8 cellular contexts compared by ENCODE assay signal in genomic region chr15:29822100-29822684, GRCh38. TPM values are rescaled to one million over a fixed set of nuclear protein-coding genes. Genes with fewer than 3 reads are reported as not detected.
DNase-seq lines count a peak whose midpoint lies in the region; ATAC-seq and TF ChIP-seq lines count a peak whose summit lies in the region.

TJP1 (minus strand) TSS chr15:29822468; CDS start chr15:29822028, 440 bp downstream.

- peak; percentile 72 for TF ChIP-seq POLR2A in HCT116 (IDR thresholded peaks at IDR 0.05; ENCODE audit: borderline replicate concordance, extremely low read depth, insufficient read depth, insufficient read length)
- peak in 1 of 3 donors; percentile 13 for TF ChIP-seq POLR2A in spleen (IDR thresholded peaks at IDR 0.05)

- no TSS peak for BruUV-seq in HCT116 (replicated peaks; lab: Mats Ljungman, UMichigan)

- 1 to 5% (median 1%) methylated on average over 31 to 80 of the region's 80 CpGs for WGBS in spleen, 5 donors

- TF ChIP-seq RAD21 in HCT116 (IDR thresholded peaks at IDR 0.05; ENCODE audit: low read depth): no peak

- H4K20me1 ChIP-seq in HCT116 (ENCODE audit: insufficient read depth): no peaks in the 10 kb centered on the region

- ATAC-seq in HCT116 (peak; percentile 84), left colon (peak; percentile 86), GM21529 (IDR thresholded peaks at IDR 0.05; ENCODE audit: unreplicated experiment) (no peak)

- peaks cover 43% of the 10 kb centered on the region for H3K79me2 ChIP-seq in HCT116 (ENCODE audit: insufficient read depth, low read length)

- POLR2A ChIA-PET in HCT116 (lab: Charles Lee): interaction anchor here (1.2 to 2.5 kb wide), 2 partner anchors 104 kb away, joined by 3 to 12 read pairs; no protein-coding TSS in a partner anchor

- H3K9ac ChIP-seq in HCT116 (ENCODE audit: low read length): peak within 1 kb of the TSS; percentile 84

- DNase-seq in AG20443 (ENCODE audit: low spot score) (peak; percentile 94), HCT116 (ENCODE audit: low read depth, low spot score) (no peak), dorsolateral prefrontal cortex (peak in 8 of 10 donors; percentile 46 to 82 (median 58)), left colon (peak; percentile 68 to 82), spleen (no peak), T-helper 9 cell (no peak)

- TF ChIP-seq CTCF in HCT116 (IDR thresholded peaks at IDR 0.05 in 2 of 3, conservative IDR thresholded peaks at IDR 0.05 in 1 of 3; ENCODE audit: borderline replicate concordance in 1 of 3, insufficient read depth in 1 of 3, low read depth in 2 of 3, low read length in 2 of 3) (no peak), dorsolateral prefrontal cortex (IDR thresholded peaks at IDR 0.05 in 54 of 56, conservative IDR thresholded peaks at IDR 0.05 in 2 of 56; ENCODE audit: low read depth in 1 of 56, partially characterized antibody in 56 of 56) (no peak), spleen (IDR thresholded peaks at IDR 0.05 in 8 of 11, conservative IDR thresholded peaks at IDR 0.05 in 3 of 11) (no peak)

- H3K4me1 ChIP-seq in HCT116 (ENCODE audit: control insufficient read depth in 1 of 2, insufficient read depth in 2 of 2, low read length in 2 of 2): peaks cover 16 to 31% of the 10 kb centered on the region in 2 experiments
- H3K4me1 ChIP-seq in spleen: peaks cover 3 to 38% (median 19%) of the 10 kb centered on the region in 6 donors

- H3K27ac ChIP-seq in HCT116 (ENCODE audit: low read depth, low read length): peak within 1 kb of the TSS; percentile 93
- H3K27ac ChIP-seq in dorsolateral prefrontal cortex: peak within 1 kb of the TSS; percentile 69 to 97 (median 91)
- H3K27ac ChIP-seq in spleen: peak within 1 kb of the TSS; percentile 71 to 94 (median 88)

- H3K4me3 ChIP-seq in HCT116 (replicated peaks in 1 of 2; ENCODE audit: low read depth in 1 of 2, low read length in 2 of 2) (peak within 1 kb of the TSS; percentile 63 to 79), dorsolateral prefrontal cortex (peak within 1 kb of the TSS; percentile 53 to 93 (median 80)), spleen (peak within 1 kb of the TSS; percentile 42 to 74 (median 50))

- peak within 1 kb of the TSS; percentile 99 for H3K4me2 ChIP-seq in HCT116 (ENCODE audit: low read length)

- H3K36me3 ChIP-seq in HCT116 (ENCODE audit: control insufficient read depth in 1 of 2, insufficient read depth in 2 of 2, low read length in 2 of 2) (no peaks in the 10 kb centered on the region), spleen (no peaks in the 10 kb centered on the region)

- H3K27me3 ChIP-seq in HCT116 (ENCODE audit: insufficient read depth, low read length): no peaks in the 10 kb centered on the region
- H3K27me3 ChIP-seq in dorsolateral prefrontal cortex: no peaks in the 10 kb centered on the region
- H3K27me3 ChIP-seq in spleen (replicated peaks in 1 of 7): peaks cover 0 to 85% (median 34%) of the 10 kb centered on the region in 7 donors

- CTCF ChIA-PET in HCT116 (lab: Charles Lee): interaction anchor here (1.5 kb wide), 2 partner anchors 9 to 104 kb away, joined by 3 to 5 read pairs; no protein-coding TSS in a partner anchor

- H2AFZ ChIP-seq in HCT116 (ENCODE audit: low read depth, low read length, poor library complexity, severe bottlenecking): peak within 1 kb of the TSS; percentile 74

- RAD21 ChIA-PET in HCT116 (lab: Charles Lee; ENCODE audit: low non-redundant PET in 1 of 2, low total read pairs in 2 of 2, uncharacterized antibody in 2 of 2, unreplicated experiment in 2 of 2): no interaction called here

- intact Hi-C loops in HCT116 (cut with micrococcal nuclease) (loop anchor here (2.0 kb wide), 1 partner anchor 27 kb away; no protein-coding TSS in a partner anchor), dorsolateral prefrontal cortex (cut with DNase I) (loop anchor here (5.0 to 10.0 kb wide), 6 partner anchors 50 to 213 kb away; no protein-coding TSS in a partner anchor), left colon (cut with DNase I, micrococcal nuclease) (no loop called here), spleen (cut with DNase I; ENCODE audit: low total_unique reads) (no loop called here)

- H3K9me3 ChIP-seq in HCT116 (ENCODE audit: control insufficient read depth in 1 of 2, insufficient read depth in 1 of 2, low read depth in 1 of 2, low read length in 2 of 2) (no peaks in the 10 kb centered on the region), spleen (peaks cover 0 to 25% (median 2%) of the 10 kb centered on the region in 8 donors)

- no peaks in the 10 kb centered on the region for H3K9me2 ChIP-seq in HCT116 (ENCODE audit: insufficient read depth)

TF ChIP-seq in HCT116, 20 proteins besides CTCF, POLR2A, EP300 and RAD21 (continues in another document):
- TF ChIP-seq POLR2AphosphoS5 (IDR thresholded peaks at IDR 0.05; ENCODE audit: low read depth, low read length) (peak; percentile 90), FOSL1 (IDR thresholded peaks at IDR 0.05; ENCODE audit: low read depth) (no peak), SRF (IDR thresholded peaks at IDR 0.05; ENCODE audit: low read depth) (no peak), ZFX (IDR thresholded peaks at IDR 0.05) (peak; percentile 78), YY1 (IDR thresholded peaks at IDR 0.05; ENCODE audit: extremely low read depth, insufficient replicate concordance, low read depth, low read length) (no peak), ELF1 (IDR thresholded peaks at IDR 0.05; ENCODE audit: borderline replicate concordance, low read depth) (no peak), EZH2phosphoT487 (IDR thresholded peaks at IDR 0.05; ENCODE audit: borderline replicate concordance) (no peak), CEBPB (IDR thresholded peaks at IDR 0.05; ENCODE audit: low read depth) (no peak), REST (IDR thresholded peaks at IDR 0.05; ENCODE audit: low read depth) (no peak)

TF ChIP-seq in PFSK-1, 5 proteins besides CTCF, POLR2A, EP300 and RAD21:
- no peak for TF ChIP-seq REST (IDR thresholded peaks at IDR 0.05; ENCODE audit: insufficient read depth in 1 of 2, low read depth in 2 of 2, low read length in 2 of 2)
- TF ChIP-seq SIN3A (IDR thresholded peaks at IDR 0.05; ENCODE audit: borderline replicate concordance, insufficient read depth, low read length): no peak
- TF ChIP-seq FOXP2 (optimal IDR thresholded peaks at IDR 0.05; ENCODE audit: borderline replicate concordance, extremely low read depth, extremely low read length, insufficient read depth): peak; percentile 40
- TF ChIP-seq POLR2AphosphoS5 (IDR thresholded peaks at IDR 0.05; ENCODE audit: low read depth, low read length): peak; percentile 70
- no peak for TF ChIP-seq TAF1 (IDR thresholded peaks at IDR 0.05; ENCODE audit: borderline replicate concordance, insufficient read depth, low read length)

RNA-seq across cellular contexts. Expression of gene TJP1, which starts in this region (rescaled TPM):
- total RNA-seq in HCT116 (2021; ENCODE audit: unreplicated experiment): 83.6 TPM
- polyA plus RNA-seq in HCT116 (2012): 34.7 and 39.7 TPM in 2 replicates
- 14.8 TPM for polyA plus RNA-seq in PFSK-1 (2012; ENCODE audit: insufficient read length, low read depth)
- total RNA-seq in dorsolateral prefrontal cortex: 100 to 1,000 TPM; 129 to 405 (median 201) TPM
- total RNA-seq in left colon: 10 to 100 TPM; 69.9 to 86.4 TPM
- 10 to 100 TPM; 39.0 to 71.8 (median 55.7) TPM for total RNA-seq in spleen
- 1 to 10 TPM; 2.9 to 8.2 (median 3.7) TPM for polyA plus RNA-seq in spleen

Comparison
In these comparisons a context has a peak if more than half of its experiments do, and no peak if none do; other contexts are left out.
1. DNase-seq: peak in AG20443 (single experiment), dorsolateral prefrontal cortex (8 of 10) and left colon (2 of 2); none in HCT116 (single experiment), spleen (single experiment) and T-helper 9 cell (single experiment).
2. intact Hi-C loops: an anchor here in HCT116 (2.0 kb wide) and dorsolateral prefrontal cortex (5.0 to 10.0 kb wide); none called in left colon and spleen.
3. Peak in every context shown above with its lines, with median percentiles within 50 percentile points of each other: H3K27ac ChIP-seq and H3K4me3 ChIP-seq.